ENCODE assay signal across 16 cellular contexts in genomic region chr9:130320697-130321080, GRCh38. TPM values are rescaled to one million over a fixed set of nuclear protein-coding genes. Genes with fewer than 3 reads are reported as not detected.
A peak's percentile ranks its signal among the peaks of the same experiment; 100 is the strongest.
DNase-seq lines count a peak whose midpoint lies in the region; ATAC-seq and TF ChIP-seq lines count a peak whose summit lies in the region.
"Had no signal": no experiment of that assay in that cellular context is flagged by ENCODE, and none has a peak within 500 bp of the region (broad histone marks: within the 10 kb centered on the region; RNA-seq: fewer than 3 reads in every experiment).

No MANE protein-coding gene starts in this region.

- H3K9me3 ChIP-seq in BLaER1: no peaks in the 10 kb centered on the region
- H3K9me3 ChIP-seq in endodermal cell (ENCODE audit: control insufficient read depth, low read length): no peaks in the 10 kb centered on the region

- H3K27me3 Mint-ChIP-seq in endodermal cell (ENCODE audit: insufficient read depth): no peaks in the 10 kb centered on the region
- H3K27me3 Mint-ChIP-seq in activated naive CD4-positive, alpha-beta T cell treated with anti-CD3 and anti-CD28 coated beads for 36 hours (ENCODE audit: low read depth): peaks cover 36% of the 10 kb centered on the region

- no peaks in the 10 kb centered on the region for H3K36me3 Mint-ChIP-seq in endodermal cell (ENCODE audit: low read depth)
- H3K36me3 Mint-ChIP-seq in activated naive CD4-positive, alpha-beta T cell treated with anti-CD3 and anti-CD28 coated beads for 36 hours (ENCODE audit: low read depth): no peaks in the 10 kb centered on the region

- 67 to 75% methylated on average over 10 to 18 of the region's 18 CpGs for WGBS in endodermal cell (ENCODE audit: insufficient coverage in 1 of 2, insufficient read length in 1 of 2), 2 experiments

- H3K27me3 ChIP-seq in BLaER1 (no peaks in the 10 kb centered on the region), endodermal cell (ENCODE audit: control insufficient read depth, insufficient read depth, low read length, poor library complexity, severe bottlenecking) (no peaks in the 10 kb centered on the region)

- peak; percentile 89 for DNase-seq in OCI-M1 (lab: John Stamatoyannopoulos, UW)
- DNase-seq in endodermal cell: peak; percentile 88
- DNase-seq in mucosa of gallbladder (ENCODE audit: low spot score): peak; percentile 27
- DNase-seq in NCI-H2227 treated with DMSO at 0.1 percent for 48 hours (lab: John Stamatoyannopoulos, UW): no peak
- no peak for DNase-seq in activated naive CD4-positive, alpha-beta T cell treated with anti-CD3 and anti-CD28 coated beads for 36 hours
- no peak for DNase-seq in COLO668 (lab: John Stamatoyannopoulos, UW; ENCODE audit: unreplicated experiment)
- DNase-seq: activated CD4-positive, CD25-positive, alpha-beta regulatory T cell treated with anti-CD3 and anti-CD28 coated beads, Interleukin-2, amount 50 U/mL, for 72 hours; cerebellar nuclear complex; HFFc6; mesenchymal stem cell; NCI-H2171; SHP77 treated with DMSO at 0.1 percent for 48 hours had no signal

- H3K4me1 ChIP-seq in BLaER1 (peaks cover 43% of the 10 kb centered on the region), endodermal cell (ENCODE audit: control insufficient read depth, insufficient read depth, low read length) (no peaks in the 10 kb centered on the region)

- H3K36me3 ChIP-seq in BLaER1 (no peaks in the 10 kb centered on the region), endodermal cell (ENCODE audit: control insufficient read depth, insufficient read depth, low read length) (no peaks in the 10 kb centered on the region)

- H3K9ac ChIP-seq in BLaER1: no peak overlapping the region
- H3K9ac ChIP-seq in endodermal cell (ENCODE audit: extremely low read depth, low read length, poor library complexity, severe bottlenecking): no peak overlapping the region

- H3K27ac Mint-ChIP-seq in endodermal cell: no peak overlapping the region
- no peak overlapping the region for H3K27ac Mint-ChIP-seq in activated naive CD4-positive, alpha-beta T cell treated with anti-CD3 and anti-CD28 coated beads for 36 hours
- H3K27ac Mint-ChIP-seq: B cell, HFFc6 had no signal

- no peaks in the 10 kb centered on the region for H3K9me3 Mint-ChIP-seq in endodermal cell
- H3K9me3 Mint-ChIP-seq in activated naive CD4-positive, alpha-beta T cell treated with anti-CD3 and anti-CD28 coated beads for 36 hours: no peaks in the 10 kb centered on the region
- H3K9me3 Mint-ChIP-seq: HFFc6 had no signal

- H3K4me3 Mint-ChIP-seq in endodermal cell: no peak overlapping the region
- no peak overlapping the region for H3K4me3 Mint-ChIP-seq in activated naive CD4-positive, alpha-beta T cell treated with anti-CD3 and anti-CD28 coated beads for 36 hours
- H3K4me3 Mint-ChIP-seq: B cell, HFFc6 had no signal

- peak; percentile 63 for TF ChIP-seq CTCF in endodermal cell (conservative IDR thresholded peaks at IDR 0.05)

- no peak for ATAC-seq in GM21528 (IDR thresholded peaks at IDR 0.05; ENCODE audit: low FRiP score, unreplicated experiment)

- peaks cover 2% of the 10 kb centered on the region for H3K4me1 Mint-ChIP-seq in endodermal cell
- H3K4me1 Mint-ChIP-seq in activated naive CD4-positive, alpha-beta T cell treated with anti-CD3 and anti-CD28 coated beads for 36 hours (ENCODE audit: low read depth): no peaks in the 10 kb centered on the region
- H3K4me1 Mint-ChIP-seq: B cell had no signal

- no peak overlapping the region for H3K27ac ChIP-seq in BLaER1
- H3K27ac ChIP-seq in endodermal cell (ENCODE audit: low read depth, low read length): no peak overlapping the region

- CTCF ChIA-PET in activated naive CD4-positive, alpha-beta T cell treated with anti-CD3 and anti-CD28 coated beads for 36 hours (lab: Charles Lee): no interaction called here

- intact Hi-C loops in activated naive CD4-positive, alpha-beta T cell treated with anti-CD3 and anti-CD28 coated beads for 36 hours (cut with micrococcal nuclease): no loop called here

- H3K4me2 ChIP-seq in BLaER1: peak overlapping the region; percentile 73

- H4K20me1 ChIP-seq in BLaER1: no peaks in the 10 kb centered on the region

- H3K4me3 ChIP-seq in BLaER1: no peak overlapping the region
- no peak overlapping the region for H3K4me3 ChIP-seq in endodermal cell (ENCODE audit: low read length)

RNA-seq across cellular contexts. Expression of gene HMCN2, which starts 55.1 kb away (rescaled TPM):
- total RNA-seq in endodermal cell: 1 to 10 TPM; 3.3 to 3.9 TPM
- 0.57 TPM for polyA plus RNA-seq in endodermal cell (2013, experiment 1 of 2)
- polyA plus RNA-seq in endodermal cell (2013, experiment 2 of 2): 0.33 TPM
- 1.8 TPM for total RNA-seq in mucosa of gallbladder
- not detected for total RNA-seq in activated naive CD4-positive, alpha-beta T cell treated with anti-CD3 and anti-CD28 coated beads for 36 hours
- total RNA-seq: B cell, fibroblast of villous mesenchyme had no signal

Comparison
In these comparisons a context has a peak if more than half of its experiments do, and no peak if none do; other contexts are left out.
1. DNase-seq: peak in OCI-M1 (single experiment), endodermal cell (single experiment) and mucosa of gallbladder (single experiment); none in NCI-H2227 treated with DMSO at 0.1 percent for 48 hours (single experiment), activated naive CD4-positive, alpha-beta T cell treated with anti-CD3 and anti-CD28 coated beads for 36 hours (single experiment) and COLO668 (single experiment).